In the genomic region with DNA sequence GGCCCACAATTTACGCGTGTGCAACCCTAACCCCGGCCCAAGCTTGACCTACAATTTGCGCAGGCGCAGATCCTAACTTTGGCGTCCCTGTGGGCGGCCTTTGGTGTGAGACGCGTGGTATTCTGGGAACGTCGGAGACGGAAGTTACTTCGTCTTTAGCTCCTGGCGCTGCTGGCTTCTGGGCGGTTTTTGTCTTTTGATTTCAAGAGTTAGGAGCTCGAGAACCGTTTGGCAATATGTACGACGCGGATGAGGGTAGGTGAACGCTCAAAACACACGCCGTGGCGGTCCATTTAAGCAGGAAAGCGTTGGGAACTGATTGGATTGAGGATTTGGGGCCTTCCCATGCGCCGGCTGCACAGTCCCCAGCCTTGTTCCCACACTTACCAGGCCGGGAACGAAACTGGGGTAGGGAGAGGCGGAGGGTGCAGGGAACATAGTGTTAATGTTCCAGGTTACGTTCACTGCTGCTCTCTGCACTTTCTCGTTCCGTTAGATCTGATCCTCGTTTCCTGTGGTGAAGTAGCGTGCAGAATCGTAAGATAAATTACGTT, we compare ENCODE assay signal across 8 cellular contexts. TPM values are rescaled to one million over a fixed set of nuclear protein-coding genes. Genes with fewer than 3 reads are reported as not detected.
DNase-seq lines count a peak whose midpoint lies in the region; ATAC-seq, FAIRE-seq and TF ChIP-seq lines count a peak whose summit lies in the region.

A gene (plus strand): TSS at position 147 of the 554 bp plus-strand sequence. CDS start 90 bp downstream, at position 237.

- ATAC-seq in A549, result peak; percentile 72 to 79
- ATAC-seq in GM18867 (IDR thresholded peaks at IDR 0.05; ENCODE audit: unreplicated experiment), result peak; percentile 48
- peak; percentile 46 for ATAC-seq in HG03103 (IDR thresholded peaks at IDR 0.05; ENCODE audit: low read depth, unreplicated experiment)

- POLR2A ChIA-PET in A549 (lab: Yijun Ruan, JAX), result interaction anchor here (0.6 to 2.6 kb wide), 9 partner anchors 9 to 110 kb away, joined by 3 to 19 read pairs (median 4); a partner anchor contains a TSS

- H3K27me3 ChIP-seq in breast epithelium, result no peaks in the 10 kb centered on the region
- no peaks in the 10 kb centered on the region for H3K27me3 ChIP-seq in iPS-20b (ENCODE audit: insufficient read depth, low read length)
- no peaks in the 10 kb centered on the region for H3K27me3 ChIP-seq in smooth muscle cell (ENCODE audit: low read depth)

- H3K9ac ChIP-seq in iPS-20b (ENCODE audit: low read depth, low read length), result peak within 1 kb of the TSS; percentile 97
- peak within 1 kb of the TSS; percentile 85 for H3K9ac ChIP-seq in smooth muscle cell (ENCODE audit: low read depth)

- WGBS in A549 (ENCODE audit: missing lambda C conversion rate), result 2% methylated on average over 37 of the region's 37 CpGs
- under 1% methylated on average over 37 of the region's 37 CpGs for WGBS in smooth muscle cell (ENCODE audit: low lambda C conversion rate)

- TF ChIP-seq RAD21 in A549 (conservative IDR thresholded peaks at IDR 0.05 in 1 of 2, IDR thresholded peaks at IDR 0.05 in 1 of 2), result no peak

- H3K36me3 ChIP-seq in breast epithelium (no peaks in the 10 kb centered on the region), iPS-20b (ENCODE audit: insufficient read depth, low read depth, low read length) (peaks cover 15% of the 10 kb centered on the region), smooth muscle cell (ENCODE audit: low read depth) (peaks cover 3% of the 10 kb centered on the region)

- H3K79me2 ChIP-seq in smooth muscle cell (ENCODE audit: low read depth), result peaks cover 84% of the 10 kb centered on the region

- H3K4me1 ChIP-seq in A549, result peaks cover 24% of the 10 kb centered on the region
- H3K4me1 ChIP-seq in breast epithelium, result peaks cover 0 to 12% of the 10 kb centered on the region in 2 donors
- H3K4me1 ChIP-seq in iPS-20b (ENCODE audit: insufficient read depth, low read length), result peaks cover 7% of the 10 kb centered on the region; the same call in 1 of the 2 replicates
- H3K4me1 ChIP-seq in smooth muscle cell (ENCODE audit: low read depth), result peaks cover 34% of the 10 kb centered on the region

- TF ChIP-seq POLR2A in A549 (IDR thresholded peaks at IDR 0.05; ENCODE audit: low read length) (peak; percentile 66), breast epithelium (IDR thresholded peaks at IDR 0.05) (peak; percentile 75)

- peaks cover 9% of the 10 kb centered on the region for H3F3A ChIP-seq in smooth muscle cell (ENCODE audit: low read depth)

- peak; percentile 74 to 95 for DNase-seq in A549 (ENCODE audit: low read depth in 1 of 2, low spot score in 1 of 2)
- DNase-seq in NCI-H2171 treated with DMSO at 0.1 percent for 48 hours (lab: John Stamatoyannopoulos, UW), result peak; percentile 84
- DNase-seq in breast epithelium (ENCODE audit: low spot score in 2 of 2), result peak; percentile 85 to 89
- DNase-seq in smooth muscle cell (lab: John Stamatoyannopoulos, UW; ENCODE audit: unreplicated experiment), result peak; percentile 73

- H3K4me3 ChIP-seq in A549 (peak within 1 kb of the TSS; percentile 87), breast epithelium (peak within 1 kb of the TSS; percentile 83 to 95 (median 91)), iPS-20b (ENCODE audit: low read length) (peak within 1 kb of the TSS; percentile 100), smooth muscle cell (peak within 1 kb of the TSS; percentile 88)

- TF ChIP-seq CTCF in A549 (IDR thresholded peaks at IDR 0.05), result no peak
- TF ChIP-seq CTCF in VCaP (conservative IDR thresholded peaks at IDR 0.05), result no peak
- TF ChIP-seq CTCF in breast epithelium (IDR thresholded peaks at IDR 0.05), result no peak
- no peak for TF ChIP-seq CTCF in smooth muscle cell (IDR thresholded peaks at IDR 0.05; ENCODE audit: borderline replicate concordance, insufficient read depth, poor library complexity, severe bottlenecking)

- no peak for TF ChIP-seq EP300 in A549 (IDR thresholded peaks at IDR 0.05)

- no peak for FAIRE-seq in A549 (lab: Jason Lieb, UNC)

- CTCF ChIA-PET in A549 (lab: Yijun Ruan, JAX), result interaction anchor here (0.5 to 0.7 kb wide), 2 partner anchors 14 to 43 kb away, joined by 3 read pairs; no protein-coding TSS in a partner anchor

- H4K20me1 ChIP-seq in smooth muscle cell (ENCODE audit: low read depth), result peaks cover 71% of the 10 kb centered on the region

- H3K9me3 ChIP-seq in A549, result no peaks in the 10 kb centered on the region
- H3K9me3 ChIP-seq in breast epithelium, result no peaks in the 10 kb centered on the region
- H3K9me3 ChIP-seq in iPS-20b (ENCODE audit: insufficient read depth, low read depth, low read length), result no peaks in the 10 kb centered on the region
- no peaks in the 10 kb centered on the region for H3K9me3 ChIP-seq in smooth muscle cell (replicated peaks; ENCODE audit: low read depth)

- H3K4me2 ChIP-seq in A549 (peak within 1 kb of the TSS; percentile 86), smooth muscle cell (peak within 1 kb of the TSS; percentile 88)

- intact Hi-C loops in breast epithelium (cut with DNase I; ENCODE audit: low total_unique reads), result no loop called here

- H3K27ac ChIP-seq in A549, result peak within 1 kb of the TSS; percentile 85 to 91
- peak within 1 kb of the TSS; percentile 88 for H3K27ac ChIP-seq in VCaP
- peak within 1 kb of the TSS; percentile 83 to 91 for H3K27ac ChIP-seq in breast epithelium
- H3K27ac ChIP-seq in iPS-20b (ENCODE audit: low read length), result peak within 1 kb of the TSS; percentile 87
- H3K27ac ChIP-seq in smooth muscle cell (ENCODE audit: low read depth), result peak within 1 kb of the TSS; percentile 86

- H2AFZ ChIP-seq in smooth muscle cell (ENCODE audit: low read depth), result peak within 1 kb of the TSS; percentile 74

TF ChIP-seq in A549, 52 proteins besides CTCF, POLR2A, EP300 and RAD21 (continues in another document):
- TF ChIP-seq HOXB5 (CRISPR knock-in tag; IDR thresholded peaks at IDR 0.05) (no peak), NR3C1 (IDR thresholded peaks at IDR 0.05) (no peak), JUNB (IDR thresholded peaks at IDR 0.05) (no peak), PHF8 (IDR thresholded peaks at IDR 0.05; ENCODE audit: borderline replicate concordance, low read depth) (peak; percentile 73), JUN (IDR thresholded peaks at IDR 0.05) (peak in 1 of 2 experiments; percentile 46; a peak in 1 of 5 replicates), TFCP2L1 (CRISPR knock-in tag; IDR thresholded peaks at IDR 0.05) (no peak), CHD2 (IDR thresholded peaks at IDR 0.05; ENCODE audit: low read length, partially characterized antibody) (no peak), MYC (IDR thresholded peaks at IDR 0.05; ENCODE audit: borderline replicate concordance, low read length) (peak; percentile 66; the same call in 1 of the 2 replicates), ZSCAN20 (CRISPR knock-in tag; IDR thresholded peaks at IDR 0.05) (no peak), ZNF302 (CRISPR knock-in tag; IDR thresholded peaks at IDR 0.05) (no peak), FOXS1 (CRISPR knock-in tag; IDR thresholded peaks at IDR 0.05) (no peak), EHF (CRISPR knock-in tag; IDR thresholded peaks at IDR 0.05) (no peak), ZC3H11A (IDR thresholded peaks at IDR 0.05) (no peak), HOXB13 (CRISPR knock-in tag; IDR thresholded peaks at IDR 0.05; ENCODE audit: low read depth) (no peak)
- TF ChIP-seq, protein P1, sequence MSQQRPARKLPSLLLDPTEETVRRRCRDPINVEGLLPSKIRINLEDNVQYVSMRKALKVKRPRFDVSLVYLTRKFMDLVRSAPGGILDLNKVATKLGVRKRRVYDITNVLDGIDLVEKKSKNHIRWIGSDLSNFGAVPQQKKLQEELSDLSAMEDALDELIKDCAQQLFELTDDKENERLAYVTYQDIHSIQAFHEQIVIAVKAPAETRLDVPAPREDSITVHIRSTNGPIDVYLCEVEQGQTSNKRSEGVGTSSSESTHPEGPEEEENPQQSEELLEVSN (IDR thresholded peaks at IDR 0.05; ENCODE audit: borderline replicate concordance, low read depth), result peak; percentile 63; the same call in 1 of the 2 replicates
- TF ChIP-seq, protein P2, sequence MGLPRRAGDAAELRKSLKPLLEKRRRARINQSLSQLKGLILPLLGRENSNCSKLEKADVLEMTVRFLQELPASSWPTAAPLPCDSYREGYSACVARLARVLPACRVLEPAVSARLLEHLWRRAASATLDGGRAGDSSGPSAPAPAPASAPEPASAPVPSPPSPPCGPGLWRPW (IDR thresholded peaks at IDR 0.05), result no peak
- TF ChIP-seq, protein P3, sequence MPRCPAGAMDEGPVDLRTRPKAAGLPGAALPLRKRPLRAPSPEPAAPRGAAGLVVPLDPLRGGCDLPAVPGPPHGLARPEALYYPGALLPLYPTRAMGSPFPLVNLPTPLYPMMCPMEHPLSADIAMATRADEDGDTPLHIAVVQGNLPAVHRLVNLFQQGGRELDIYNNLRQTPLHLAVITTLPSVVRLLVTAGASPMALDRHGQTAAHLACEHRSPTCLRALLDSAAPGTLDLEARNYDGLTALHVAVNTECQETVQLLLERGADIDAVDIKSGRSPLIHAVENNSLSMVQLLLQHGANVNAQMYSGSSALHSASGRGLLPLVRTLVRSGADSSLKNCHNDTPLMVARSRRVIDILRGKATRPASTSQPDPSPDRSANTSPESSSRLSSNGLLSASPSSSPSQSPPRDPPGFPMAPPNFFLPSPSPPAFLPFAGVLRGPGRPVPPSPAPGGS (IDR thresholded peaks at IDR 0.05), result 0 out of 3 replicates have a peak, but pooled peaks have one; percentile 33
- TF ChIP-seq, protein P4, sequence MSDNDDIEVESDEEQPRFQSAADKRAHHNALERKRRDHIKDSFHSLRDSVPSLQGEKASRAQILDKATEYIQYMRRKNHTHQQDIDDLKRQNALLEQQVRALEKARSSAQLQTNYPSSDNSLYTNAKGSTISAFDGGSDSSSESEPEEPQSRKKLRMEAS (IDR thresholded peaks at IDR 0.05), result peak; percentile 84
- TF ChIP-seq, protein P5, sequence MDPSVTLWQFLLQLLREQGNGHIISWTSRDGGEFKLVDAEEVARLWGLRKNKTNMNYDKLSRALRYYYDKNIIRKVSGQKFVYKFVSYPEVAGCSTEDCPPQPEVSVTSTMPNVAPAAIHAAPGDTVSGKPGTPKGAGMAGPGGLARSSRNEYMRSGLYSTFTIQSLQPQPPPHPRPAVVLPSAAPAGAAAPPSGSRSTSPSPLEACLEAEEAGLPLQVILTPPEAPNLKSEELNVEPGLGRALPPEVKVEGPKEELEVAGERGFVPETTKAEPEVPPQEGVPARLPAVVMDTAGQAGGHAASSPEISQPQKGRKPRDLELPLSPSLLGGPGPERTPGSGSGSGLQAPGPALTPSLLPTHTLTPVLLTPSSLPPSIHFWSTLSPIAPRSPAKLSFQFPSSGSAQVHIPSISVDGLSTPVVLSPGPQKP (IDR thresholded peaks at IDR 0.05; ENCODE audit: low read depth, low read length), result no peak

RNA-seq across cellular contexts. Expression of the gene that starts here (rescaled TPM):
- polyA plus RNA-seq in A549 (2011; rRNA removed) (113 and 138 TPM in 2 replicates), A549 (2017; fragmentation: RNase III; extraction: RNeasy Plus Mini Kit Qiagen cat#74134 plus additional on column Dnase treatment) (82.2 to 84.9 TPM (median 83.5 TPM) in 3 replicates), smooth muscle cell (39.7 and 44.1 TPM in 2 replicates)
- 34.1 and 34.6 TPM in 2 replicates for polyA plus RNA-seq in A549 (2012; cell fraction: cytosol; rRNA removed)
- 31.1 and 48.5 TPM in 2 replicates for polyA plus RNA-seq in A549 (2012; cell fraction: nucleus; rRNA removed)
- polyA minus RNA-seq in A549 (2011; rRNA and poly(A)+ RNA removed), result 41.5 and 45.5 TPM in 2 replicates
- total RNA-seq in breast epithelium (100 to 1,000 TPM in 1 of 3 donors, 10 to 100 TPM in 2; 66.1 to 112 (median 71.4) TPM), smooth muscle cell (111 and 161 TPM in 2 replicates)

Comparison
In these comparisons a context has a peak if more than half of its experiments do, and no peak if none do; other contexts are left out.
1. Peak in every context shown above with its lines: DNase-seq, ATAC-seq, H3K4me3 ChIP-seq and H3K27ac ChIP-seq.